8 cellular contexts compared by ENCODE assay signal in the genomic region with DNA sequence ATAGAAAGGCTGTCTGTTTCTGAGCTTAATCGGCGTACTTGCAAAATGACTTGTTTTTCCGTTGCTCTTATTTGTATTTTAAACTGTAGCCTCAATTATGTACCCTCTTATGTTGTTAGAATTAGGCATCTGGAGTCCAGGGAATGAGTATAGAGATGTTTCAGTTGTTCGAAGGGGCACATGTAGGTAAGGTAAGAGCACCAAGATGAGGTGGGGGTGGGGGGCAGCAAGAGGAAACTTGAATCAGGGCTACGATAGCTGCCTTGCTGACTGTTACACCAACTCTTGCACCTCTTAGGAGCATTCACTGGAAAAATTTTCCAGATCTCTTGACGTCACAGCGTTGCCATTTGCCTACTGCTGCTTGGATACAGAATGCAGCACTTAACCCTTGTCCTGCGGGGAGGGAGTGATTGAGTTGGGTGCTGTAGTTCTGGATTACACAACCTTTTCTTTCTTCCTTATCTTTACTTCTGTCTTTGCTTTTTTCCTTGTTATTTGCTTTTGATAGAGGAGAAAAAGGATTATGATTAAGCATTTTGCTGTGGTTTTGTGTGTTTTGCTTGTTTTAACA. TPM values are rescaled to one million over a fixed set of nuclear protein-coding genes. Genes with fewer than 3 reads are reported as not detected.
DNase-seq lines count a peak whose midpoint lies in the region; ATAC-seq, FAIRE-seq and TF ChIP-seq lines count a peak whose summit lies in the region.

No MANE protein-coding gene starts in this region.

- 10 to 40% methylated on average over 8 of the region's 8 CpGs for WGBS in sigmoid colon, 2 donors

- H3K27me3 ChIP-seq in astrocyte (ENCODE audit: insufficient read depth, low read length) = peaks cover 7% of the 10 kb centered on the region
- no peaks in the 10 kb centered on the region for H3K27me3 ChIP-seq in sigmoid colon

- intact Hi-C loops in sigmoid colon (cut with DNase I) = loop anchor here (5.0 to 10.0 kb wide), 7 partner anchors 238 to 885 kb away; a partner anchor contains a TSS

- no peak for FAIRE-seq in astrocyte (lab: Jason Lieb, UNC)

- DNase-seq in EL (peak; percentile 85), NCI-H2029 treated with DMSO at 0.1 percent for 48 hours (lab: John Stamatoyannopoulos, UW) (peak; percentile 64), astrocyte (ENCODE audit: low read depth) (peak; percentile 95), hippocampal formation (lab: John Stamatoyannopoulos, UW) (peak; percentile 69 to 80), sigmoid colon (peak; percentile 92), NCI-H2171 (lab: John Stamatoyannopoulos, UW) (no peak), NOMO-1 (lab: John Stamatoyannopoulos, UW; ENCODE audit: unreplicated experiment in 2 of 2) (no peak)
- DNase-seq in activated CD8-positive, alpha-beta memory T cell treated with anti-CD3 and anti-CD28 coated beads, Interleukin-2, amount 10 ng/mL, durations not matched to agents 7 days and 5 days = no peak

- peaks cover 11% of the 10 kb centered on the region for H4K20me1 ChIP-seq in astrocyte (ENCODE audit: insufficient read depth, low read length)

- peaks cover 14% of the 10 kb centered on the region for H3K36me3 Mint-ChIP-seq in astrocyte (ENCODE audit: low read depth, unreplicated experiment)
- H3K36me3 Mint-ChIP-seq in activated CD8-positive, alpha-beta memory T cell treated with anti-CD3 and anti-CD28 coated beads, Interleukin-2, amount 10 ng/mL, durations not matched to agents 7 days and 5 days = no peaks in the 10 kb centered on the region

- peak overlapping the region; percentile 97 for H3K4me2 ChIP-seq in astrocyte (ENCODE audit: low read length)

- peak overlapping the region; percentile 92 for H3K9ac ChIP-seq in astrocyte (ENCODE audit: low read length)

- H3K36me3 ChIP-seq in astrocyte (ENCODE audit: insufficient read depth, low read length) = peaks cover 15% of the 10 kb centered on the region
- H3K36me3 ChIP-seq in sigmoid colon = peaks cover 4 to 33% (median 26%) of the 10 kb centered on the region in 4 donors

- H3K4me1 ChIP-seq in astrocyte (ENCODE audit: insufficient read depth, low read length) = peaks cover 73% of the 10 kb centered on the region
- peaks cover 0 to 64% (median 57%) of the 10 kb centered on the region in 4 donors for H3K4me1 ChIP-seq in sigmoid colon

- peak overlapping the region; percentile 68 for H3K4me3 Mint-ChIP-seq in astrocyte (ENCODE audit: unreplicated experiment)
- H3K4me3 Mint-ChIP-seq in activated CD8-positive, alpha-beta memory T cell treated with anti-CD3 and anti-CD28 coated beads, Interleukin-2, amount 10 ng/mL, durations not matched to agents 7 days and 5 days = no peak overlapping the region

- TF ChIP-seq CTCF in astrocyte (IDR thresholded peaks at IDR 0.05; ENCODE audit: insufficient read depth, low read depth, low read length) (no peak), sigmoid colon (IDR thresholded peaks at IDR 0.05) (no peak)

- peaks cover 2% of the 10 kb centered on the region for H3K9me3 Mint-ChIP-seq in astrocyte (ENCODE audit: unreplicated experiment)
- no peaks in the 10 kb centered on the region for H3K9me3 Mint-ChIP-seq in activated CD8-positive, alpha-beta memory T cell treated with anti-CD3 and anti-CD28 coated beads, Interleukin-2, amount 10 ng/mL, durations not matched to agents 7 days and 5 days (ENCODE audit: low read depth)

- H3K27me3 Mint-ChIP-seq in astrocyte (ENCODE audit: low read depth, unreplicated experiment) = peaks cover 4% of the 10 kb centered on the region
- peaks cover 12% of the 10 kb centered on the region for H3K27me3 Mint-ChIP-seq in activated CD8-positive, alpha-beta memory T cell treated with anti-CD3 and anti-CD28 coated beads, Interleukin-2, amount 10 ng/mL, durations not matched to agents 7 days and 5 days

- H3K27ac ChIP-seq in astrocyte (ENCODE audit: low read depth, low read length) (peak overlapping the region; percentile 86), sigmoid colon (peak overlapping the region; percentile 96 to 97 (median 97))

- no peak for ATAC-seq in activated CD8-positive, alpha-beta memory T cell treated with anti-CD3 and anti-CD28 coated beads, Interleukin-2, amount 10 ng/mL, durations not matched to agents 7 days and 5 days

- peak in 3 of 4 donors; percentile 53 to 83 (median 74) for TF ChIP-seq EP300 in sigmoid colon (IDR thresholded peaks at IDR 0.05)

- H3K9me3 ChIP-seq in astrocyte (ENCODE audit: insufficient read depth, low read depth, low read length) = no peaks in the 10 kb centered on the region
- no peaks in the 10 kb centered on the region for H3K9me3 ChIP-seq in sigmoid colon

- CTCF ChIA-PET in activated CD8-positive, alpha-beta memory T cell treated with anti-CD3 and anti-CD28 coated beads, Interleukin-2, amount 10 ng/mL, durations not matched to agents 7 days and 5 days (lab: Charles Lee) = interaction anchor here (1.0 to 2.3 kb wide), 6 partner anchors 15 to 768 kb away, joined by 3 to 10 read pairs (median 4); no protein-coding TSS in a partner anchor

- peaks cover 66% of the 10 kb centered on the region for H3K79me2 ChIP-seq in astrocyte (ENCODE audit: insufficient read depth, low read length)

- TF ChIP-seq POLR2A in sigmoid colon (IDR thresholded peaks at IDR 0.05) = peak in 1 of 2 donors; percentile 71

- H3K4me1 Mint-ChIP-seq in astrocyte (ENCODE audit: low read depth, unreplicated experiment) = peaks cover 58% of the 10 kb centered on the region
- peaks cover 25% of the 10 kb centered on the region for H3K4me1 Mint-ChIP-seq in activated CD8-positive, alpha-beta memory T cell treated with anti-CD3 and anti-CD28 coated beads, Interleukin-2, amount 10 ng/mL, durations not matched to agents 7 days and 5 days

- H2AFZ ChIP-seq in astrocyte (ENCODE audit: low read depth, low read length) = no peak overlapping the region

- H3K4me3 ChIP-seq in astrocyte (ENCODE audit: insufficient read depth, low read depth, low read length) (peak overlapping the region; percentile 93), sigmoid colon (peak overlapping the region; percentile 69 to 99 (median 98))

- peak overlapping the region; percentile 90 for H3K27ac Mint-ChIP-seq in astrocyte (ENCODE audit: unreplicated experiment)
- H3K27ac Mint-ChIP-seq in activated CD8-positive, alpha-beta memory T cell treated with anti-CD3 and anti-CD28 coated beads, Interleukin-2, amount 10 ng/mL, durations not matched to agents 7 days and 5 days = no peak overlapping the region

RNA-seq across cellular contexts. Expression of a gene that starts 3.2 kb away (rescaled TPM):
- total RNA-seq in astrocyte = 56.5 and 58.3 TPM in 2 replicates
- total RNA-seq in sigmoid colon = 100 to 1,000 TPM in 3 of 4 donors, 10 to 100 TPM in 1; 92.4 to 118 (median 109) TPM
- 100 to 1,000 TPM in 1 of 3 donors, 10 to 100 TPM in 2; 54.7 to 259 (median 79.1) TPM for polyA plus RNA-seq in sigmoid colon
- total RNA-seq in activated CD8-positive, alpha-beta memory T cell treated with anti-CD3 and anti-CD28 coated beads, Interleukin-2, amount 10 ng/mL, durations not matched to agents 7 days and 5 days = 1 to 10 TPM; 4.0 to 5.4 TPM

Comparison
In these comparisons a context has a peak if more than half of its experiments do, and no peak if none do; other contexts are left out.
1. DNase-seq: peak in EL (single experiment), NCI-H2029 treated with DMSO at 0.1 percent for 48 hours (single experiment), astrocyte (single experiment), hippocampal formation (2 of 2) and sigmoid colon (single experiment); none in activated CD8-positive, alpha-beta memory T cell treated with anti-CD3 and anti-CD28 coated beads, Interleukin-2, amount 10 ng/mL, durations not matched to agents 7 days and 5 days (single experiment), NCI-H2171 (single experiment) and NOMO-1 (0 of 2).